1 cellular context compared by ENCODE assay signal in the genomic region with DNA sequence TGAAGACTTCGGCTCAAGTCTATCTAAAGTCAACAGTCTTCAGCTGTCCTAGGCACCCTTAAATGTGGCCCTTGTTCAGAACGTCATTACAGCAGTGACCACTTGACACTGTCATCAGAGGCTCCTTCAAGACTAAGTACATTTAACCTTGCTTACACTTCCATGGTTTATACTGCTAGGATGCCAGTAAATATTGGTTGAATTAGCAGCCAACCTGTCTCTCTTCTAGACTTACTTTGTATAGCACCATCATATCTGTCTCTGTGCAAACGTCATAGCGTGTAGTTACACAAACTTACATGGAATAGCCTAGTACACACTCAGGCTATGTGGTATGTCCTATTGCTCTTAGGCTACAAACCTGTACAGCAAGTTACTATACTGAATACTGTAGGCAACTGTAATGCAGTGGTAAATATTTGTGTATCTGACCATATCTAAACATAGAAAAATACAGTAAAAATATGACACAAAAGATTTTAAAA.
TF ChIP-seq lines count a peak whose summit lies in the region.

No MANE protein-coding gene starts in this region.

TF ChIP-seq in K562, 482 proteins besides CTCF, POLR2A, EP300 and RAD21:
- no peak for TF ChIP-seq SAFB (IDR thresholded peaks at IDR 0.05; ENCODE audit: borderline replicate concordance, low read depth, low read length)
- no peak for TF ChIP-seq CLOCK (CRISPR knock-in tag; IDR thresholded peaks at IDR 0.05; ENCODE audit: borderline replicate concordance)
- no peak for TF ChIP-seq TAF15 (IDR thresholded peaks at IDR 0.05; ENCODE audit: low read depth, low read length)
- no peak for TF ChIP-seq ZNF146 (CRISPR knock-in tag; IDR thresholded peaks at IDR 0.05; ENCODE audit: unreplicated experiment)
- no peak for TF ChIP-seq SRSF3 (IDR thresholded peaks at IDR 0.05; ENCODE audit: insufficient read depth, low read length)
- TF ChIP-seq ZNF584 (CRISPR knock-in tag; IDR thresholded peaks at IDR 0.05; ENCODE audit: low read depth) = no peak
- TF ChIP-seq SIN3A (IDR thresholded peaks at IDR 0.05; ENCODE audit: borderline replicate concordance in 2 of 2, control insufficient read depth in 1 of 2, low read depth in 2 of 2, low read length in 2 of 2) = no peak
- no peak for TF ChIP-seq ZNF75A (CRISPR knock-in tag; IDR thresholded peaks at IDR 0.05)
- TF ChIP-seq CEBPB (tag; IDR thresholded peaks at IDR 0.05) = no peak
- TF ChIP-seq, protein P1, sequence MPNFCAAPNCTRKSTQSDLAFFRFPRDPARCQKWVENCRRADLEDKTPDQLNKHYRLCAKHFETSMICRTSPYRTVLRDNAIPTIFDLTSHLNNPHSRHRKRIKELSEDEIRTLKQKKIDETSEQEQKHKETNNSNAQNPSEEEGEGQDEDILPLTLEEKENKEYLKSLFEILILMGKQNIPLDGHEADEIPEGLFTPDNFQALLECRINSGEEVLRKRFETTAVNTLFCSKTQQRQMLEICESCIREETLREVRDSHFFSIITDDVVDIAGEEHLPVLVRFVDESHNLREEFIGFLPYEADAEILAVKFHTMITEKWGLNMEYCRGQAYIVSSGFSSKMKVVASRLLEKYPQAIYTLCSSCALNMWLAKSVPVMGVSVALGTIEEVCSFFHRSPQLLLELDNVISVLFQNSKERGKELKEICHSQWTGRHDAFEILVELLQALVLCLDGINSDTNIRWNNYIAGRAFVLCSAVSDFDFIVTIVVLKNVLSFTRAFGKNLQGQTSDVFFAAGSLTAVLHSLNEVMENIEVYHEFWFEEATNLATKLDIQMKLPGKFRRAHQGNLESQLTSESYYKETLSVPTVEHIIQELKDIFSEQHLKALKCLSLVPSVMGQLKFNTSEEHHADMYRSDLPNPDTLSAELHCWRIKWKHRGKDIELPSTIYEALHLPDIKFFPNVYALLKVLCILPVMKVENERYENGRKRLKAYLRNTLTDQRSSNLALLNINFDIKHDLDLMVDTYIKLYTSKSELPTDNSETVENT (CRISPR knock-in tag; IDR thresholded peaks at IDR 0.05) = no peak
- no peak for TF ChIP-seq PHF20 (IDR thresholded peaks at IDR 0.05; ENCODE audit: partially characterized antibody)
- TF ChIP-seq JUNB (CRISPR knock-in tag; conservative IDR thresholded peaks at IDR 0.05) = no peak
- no peak for TF ChIP-seq ETV6 (IDR thresholded peaks at IDR 0.05; ENCODE audit: borderline replicate concordance in 1 of 2, low read depth in 2 of 2, low read length in 1 of 2)
- no peak for TF ChIP-seq ETV6 (CRISPR knock-in tag; IDR thresholded peaks at IDR 0.05; ENCODE audit: borderline replicate concordance)
- no peak for TF ChIP-seq MEIS2 (IDR thresholded peaks at IDR 0.05; ENCODE audit: partially characterized antibody)
- TF ChIP-seq ZNF12 (CRISPR knock-in tag; IDR thresholded peaks at IDR 0.05) = no peak
- TF ChIP-seq, protein P2, sequence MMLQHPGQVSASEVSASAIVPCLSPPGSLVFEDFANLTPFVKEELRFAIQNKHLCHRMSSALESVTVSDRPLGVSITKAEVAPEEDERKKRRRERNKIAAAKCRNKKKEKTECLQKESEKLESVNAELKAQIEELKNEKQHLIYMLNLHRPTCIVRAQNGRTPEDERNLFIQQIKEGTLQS (IDR thresholded peaks at IDR 0.05) = no peak
- TF ChIP-seq, protein P2 (CRISPR knock-in tag; conservative IDR thresholded peaks at IDR 0.05) = no peak
- no peak for TF ChIP-seq POLR2B (IDR thresholded peaks at IDR 0.05; ENCODE audit: low read depth, partially characterized antibody)
- TF ChIP-seq MTA3 (IDR thresholded peaks at IDR 0.05; ENCODE audit: borderline replicate concordance) = no peak
- TF ChIP-seq, protein P3, sequence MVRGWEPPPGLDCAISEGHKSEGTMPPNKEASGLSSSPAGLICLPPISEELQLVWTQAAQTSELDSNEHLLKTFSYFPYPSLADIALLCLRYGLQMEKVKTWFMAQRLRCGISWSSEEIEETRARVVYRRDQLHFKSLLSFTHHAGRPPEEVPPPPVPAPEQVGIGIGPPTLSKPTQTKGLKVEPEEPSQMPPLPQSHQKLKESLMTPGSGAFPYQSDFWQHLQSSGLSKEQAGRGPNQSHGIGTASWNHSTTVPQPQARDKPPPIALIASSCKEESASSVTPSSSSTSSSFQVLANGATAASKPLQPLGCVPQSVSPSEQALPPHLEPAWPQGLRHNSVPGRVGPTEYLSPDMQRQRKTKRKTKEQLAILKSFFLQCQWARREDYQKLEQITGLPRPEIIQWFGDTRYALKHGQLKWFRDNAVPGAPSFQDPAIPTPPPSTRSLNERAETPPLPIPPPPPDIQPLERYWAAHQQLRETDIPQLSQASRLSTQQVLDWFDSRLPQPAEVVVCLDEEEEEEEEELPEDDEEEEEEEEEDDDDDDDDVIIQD (CRISPR knock-in tag; IDR thresholded peaks at IDR 0.05) = no peak
- TF ChIP-seq ZNF77 (CRISPR knock-in tag; IDR thresholded peaks at IDR 0.05) = no peak
